8 cellular contexts compared by ENCODE assay signal in the genomic region with DNA sequence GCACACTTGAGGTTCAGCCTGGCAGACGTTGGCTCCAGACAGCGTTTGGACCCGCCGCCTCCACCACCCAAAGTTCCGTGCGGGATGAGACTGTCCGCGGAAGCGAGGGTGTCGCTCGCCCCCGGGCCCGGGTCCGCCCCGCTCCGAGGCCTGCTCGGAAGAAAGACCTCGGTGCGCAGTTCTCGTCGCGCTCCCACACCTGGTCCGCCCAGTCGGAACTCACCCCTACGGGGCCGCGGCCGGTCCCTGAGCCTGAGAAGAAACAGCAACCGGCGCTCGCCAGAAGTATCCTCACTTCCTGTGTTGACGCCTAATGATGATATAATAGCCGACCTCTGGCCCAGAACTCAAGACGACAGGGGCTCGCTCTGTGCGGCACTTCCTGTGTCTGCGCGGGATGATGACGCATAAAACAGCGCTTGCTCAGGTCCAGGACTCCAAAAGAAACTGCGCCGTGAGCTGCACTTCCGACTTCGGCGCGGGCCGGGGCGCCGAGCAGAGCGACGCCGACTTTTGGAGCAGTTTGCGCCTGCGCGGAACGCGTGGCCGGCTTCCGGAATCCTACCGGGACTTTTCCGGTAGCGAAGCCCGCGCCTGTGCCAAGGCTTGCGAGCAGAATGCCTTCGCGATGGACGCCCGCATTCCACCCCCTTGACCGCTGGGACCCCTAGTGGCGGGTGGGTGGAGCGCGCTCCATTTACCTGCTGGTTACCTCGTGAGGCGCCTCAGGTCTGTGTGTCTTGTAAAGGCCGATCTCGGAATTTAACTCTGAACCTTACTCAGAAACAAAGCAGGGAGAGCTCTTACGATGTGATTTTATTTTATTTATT. TPM values are rescaled to one million over a fixed set of nuclear protein-coding genes. Genes with fewer than 3 reads are reported as not detected.
A peak's percentile ranks its signal among the peaks of the same experiment; 100 is the strongest.
DNase-seq lines count a peak whose midpoint lies in the region; ATAC-seq and TF ChIP-seq lines count a peak whose summit lies in the region.
"Not testable (repeated sequence)": the region's sequence is repeated elsewhere in the genome, so short reads cannot be mapped to it uniquely, and the experiment has no call there.

CDK11A (minus strand) TSS at position 323 of the 830 bp plus-strand sequence. CDS start 1,539 bp downstream, outside the sequence.

- peak; percentile 98 for ATAC-seq in stimulated activated naive CD8-positive, alpha-beta T cell treated with anti-CD3 and anti-CD28 coated beads, Interleukin-15, amount 100 ng/mL, for 72 hours

- H3K27me3 Mint-ChIP-seq in nephron progenitor cell (ENCODE audit: low read depth, poor library complexity); stimulated activated naive CD8-positive, alpha-beta T cell treated with anti-CD3 and anti-CD28 coated beads, Interleukin-15, amount 100 ng/mL, for 72 hours: not testable (repeated sequence)

- H3K36me3 Mint-ChIP-seq in nephron progenitor cell (ENCODE audit: low read depth), result peaks cover 20% of the 10 kb centered on the region

- H3K4me3 ChIP-seq in LNCaP clone FGC (ENCODE audit: low read depth, low read length), result peak within 1 kb of the TSS; percentile 68
- H3K4me3 ChIP-seq in fibroblast of the aortic adventitia (ENCODE audit: low read depth, low read length), result peak within 1 kb of the TSS; percentile 69

- H3K9me3 Mint-ChIP-seq in nephron progenitor cell; stimulated activated naive CD8-positive, alpha-beta T cell treated with anti-CD3 and anti-CD28 coated beads, Interleukin-15, amount 100 ng/mL, for 72 hours: not testable (repeated sequence)

- DNase-seq in ELF-1 (ENCODE audit: low read depth, low spot score) (peak; percentile 99), H4 (ENCODE audit: low spot score) (peak; percentile 100), LNCaP clone FGC (ENCODE audit: low read depth) (peak; percentile 99), fibroblast of the aortic adventitia (ENCODE audit: low read depth) (peak; percentile 100), nephron progenitor cell (peak; percentile 91)
- DNase-seq in activated T-helper 9 cell treated with anti-CD3 and anti-CD28 coated beads, Interleukin-2, amount 50 U/mL, for 16 hours (ENCODE audit: low read depth), result peak; percentile 97
- DNase-seq in stimulated activated naive CD8-positive, alpha-beta T cell treated with anti-CD3 and anti-CD28 coated beads, Interleukin-15, amount 100 ng/mL, for 72 hours, result peak; percentile 89 to 99

- peak within 1 kb of the TSS; percentile 99 for H3K27ac Mint-ChIP-seq in nephron progenitor cell
- H3K27ac Mint-ChIP-seq in stimulated activated naive CD8-positive, alpha-beta T cell treated with anti-CD3 and anti-CD28 coated beads, Interleukin-15, amount 100 ng/mL, for 72 hours, result peak within 1 kb of the TSS; percentile 96 to 97

- H3K4me1 Mint-ChIP-seq in nephron progenitor cell; stimulated activated naive CD8-positive, alpha-beta T cell treated with anti-CD3 and anti-CD28 coated beads, Interleukin-15, amount 100 ng/mL, for 72 hours: not testable (repeated sequence)

- peak; percentile 52 for TF ChIP-seq POLR2A in Raji (IDR thresholded peaks at IDR 0.05; ENCODE audit: insufficient read depth, low read depth, low read length)

- peak within 1 kb of the TSS; percentile 94 for H3K4me3 Mint-ChIP-seq in nephron progenitor cell
- H3K4me3 Mint-ChIP-seq in stimulated activated naive CD8-positive, alpha-beta T cell treated with anti-CD3 and anti-CD28 coated beads, Interleukin-15, amount 100 ng/mL, for 72 hours, result peak within 1 kb of the TSS; percentile 87 to 94

- not testable (repeated sequence) for TF ChIP-seq CTCF in LNCaP clone FGC (IDR thresholded peaks at IDR 0.05; ENCODE audit: control insufficient read depth, extremely low read depth, insufficient read depth); fibroblast of the aortic adventitia (IDR thresholded peaks at IDR 0.05; ENCODE audit: insufficient read depth, low read length)
- peak; percentile 54 for TF ChIP-seq CTCF in nephron progenitor cell (IDR thresholded peaks at IDR 0.05)

RNA-seq across cellular contexts. Expression of gene CDK11A, which starts in this region (rescaled TPM):
- 3.8 and 7.0 TPM in 2 replicates for total RNA-seq in H4 (2014; rRNA removed; shearing (Covaris generic))
- total RNA-seq in fibroblast of the aortic adventitia (ENCODE audit: low replicate concordance), result 9.8 and 26.5 TPM in 2 replicates

Comparison
In these comparisons a context has a peak if more than half of its experiments do, and no peak if none do; other contexts are left out.
1. Peak in every context shown above with its lines: DNase-seq, ATAC-seq and H3K4me3 ChIP-seq.